In genomic region chr17:8079291-8080207, GRCh38 we compare ENCODE assay signal across 9 cellular contexts. TPM values are rescaled to one million over a fixed set of nuclear protein-coding genes. Genes with fewer than 3 reads are reported as not detected.
DNase-seq lines count a peak whose midpoint lies in the region; ATAC-seq and TF ChIP-seq lines count a peak whose summit lies in the region.
"Had no signal": no experiment of that assay in that cellular context is flagged by ENCODE, and none has a peak within 500 bp of the region (broad histone marks: within the 10 kb centered on the region; RNA-seq: fewer than 3 reads in every experiment).

No MANE protein-coding gene starts in this region.

- H3K9me3 ChIP-seq in right lobe of liver = no peaks in the 10 kb centered on the region

- no peak for TF ChIP-seq POLR2A in right lobe of liver (IDR thresholded peaks at IDR 0.05)

- peaks cover 18% of the 10 kb centered on the region for H3K4me1 Mint-ChIP-seq in activated CD4-positive, alpha-beta T cell treated with anti-CD3 and anti-CD28 coated beads, Interleukin-2, amount 10 ng/mL, durations not matched to agents 7 days and 5 days

- POLR2A ChIA-PET in activated CD4-positive, alpha-beta T cell treated with anti-CD3 and anti-CD28 coated beads, Interleukin-2, amount 10 ng/mL, durations not matched to agents 7 days and 5 days (lab: Charles Lee) = interaction anchor here (0.5 kb wide), 1 partner anchor 162 kb away, joined by 4 read pairs; no protein-coding TSS in a partner anchor

- TF ChIP-seq CTCF in right lobe of liver (IDR thresholded peaks at IDR 0.05) = peak; percentile 65 to 95 (median 89)

- ATAC-seq in HG02642 (IDR thresholded peaks at IDR 0.05; ENCODE audit: poor library complexity, unreplicated experiment) = peak; percentile 74
- peak; percentile 80 to 94 (median 92) for ATAC-seq in right lobe of liver
- ATAC-seq in HG02840 (IDR thresholded peaks at IDR 0.05; ENCODE audit: low FRiP score, unreplicated experiment) = no peak

- H3K27ac ChIP-seq in right lobe of liver = no peak overlapping the region
- H3K27ac ChIP-seq: epithelial cell of prostate had no signal

- H3K36me3 Mint-ChIP-seq in activated CD4-positive, alpha-beta T cell treated with anti-CD3 and anti-CD28 coated beads, Interleukin-2, amount 10 ng/mL, durations not matched to agents 7 days and 5 days (ENCODE audit: low read depth) = no peaks in the 10 kb centered on the region

- peak overlapping the region; percentile 83 for H3K27ac Mint-ChIP-seq in activated CD4-positive, alpha-beta T cell treated with anti-CD3 and anti-CD28 coated beads, Interleukin-2, amount 10 ng/mL, durations not matched to agents 7 days and 5 days

- no peaks in the 10 kb centered on the region for H3K36me3 ChIP-seq in right lobe of liver

- CTCF ChIA-PET in activated CD4-positive, alpha-beta T cell treated with anti-CD3 and anti-CD28 coated beads, Interleukin-2, amount 10 ng/mL, durations not matched to agents 7 days and 5 days (lab: Charles Lee) = interaction anchor here (0.7 to 1.8 kb wide), 15 partner anchors 10 to 304 kb away, joined by 3 to 8 read pairs (median 3); no protein-coding TSS in a partner anchor

- intact Hi-C loops in right lobe of liver (cut with DNase I) = no loop called here

- peak; percentile 89 for DNase-seq in DMS53 (lab: John Stamatoyannopoulos, UW)
- peak; percentile 80 for DNase-seq in NCI-H345 (lab: John Stamatoyannopoulos, UW)
- DNase-seq in activated CD4-positive, alpha-beta T cell treated with anti-CD3 and anti-CD28 coated beads, Interleukin-2, amount 10 ng/mL, durations not matched to agents 7 days and 5 days = peak; percentile 72
- peak; percentile 68 for DNase-seq in dermis blood vessel endothelial cell
- peak; percentile 70 to 80 (median 73) for DNase-seq in right lobe of liver
- DNase-seq in stimulated activated CD4-positive, alpha-beta T cell treated with anti-CD3 and anti-CD28 coated beads, Interleukin-4, amount 100 ng/mL, for 24 hours = peak; percentile 82

- peaks cover 0 to 11% (median 5%) of the 10 kb centered on the region in 4 donors for H3K4me1 ChIP-seq in right lobe of liver

- WGBS in right lobe of liver (ENCODE audit: insufficient coverage, low coverage, low lambda C conversion rate, missing lambda C conversion rate) = 8% methylated on average over 13 of the region's 87 CpGs

- H3K9me3 Mint-ChIP-seq in activated CD4-positive, alpha-beta T cell treated with anti-CD3 and anti-CD28 coated beads, Interleukin-2, amount 10 ng/mL, durations not matched to agents 7 days and 5 days = no peaks in the 10 kb centered on the region

- H3K27me3 ChIP-seq in right lobe of liver = peaks cover 0 to 9% of the 10 kb centered on the region in 2 donors

- peaks cover 9% of the 10 kb centered on the region for H3K27me3 Mint-ChIP-seq in activated CD4-positive, alpha-beta T cell treated with anti-CD3 and anti-CD28 coated beads, Interleukin-2, amount 10 ng/mL, durations not matched to agents 7 days and 5 days

- peak overlapping the region; percentile 18 to 31 (median 20) for H3K4me3 ChIP-seq in right lobe of liver

- peak overlapping the region; percentile 79 for H3K4me3 Mint-ChIP-seq in activated CD4-positive, alpha-beta T cell treated with anti-CD3 and anti-CD28 coated beads, Interleukin-2, amount 10 ng/mL, durations not matched to agents 7 days and 5 days

RNA-seq across cellular contexts. Expression of gene ALOX12B, which starts 8.0 kb away (rescaled TPM):
- under 1 TPM; 0.27 to 0.31 TPM for total RNA-seq in activated CD4-positive, alpha-beta T cell treated with anti-CD3 and anti-CD28 coated beads, Interleukin-2, amount 10 ng/mL, durations not matched to agents 7 days and 5 days
- total RNA-seq in dermis blood vessel endothelial cell = not detected in 2 replicates
- total RNA-seq in right lobe of liver = not detected

RNA-seq across cellular contexts. Expression of gene ALOXE3, which starts 38.8 kb away (rescaled TPM):
- total RNA-seq in activated CD4-positive, alpha-beta T cell treated with anti-CD3 and anti-CD28 coated beads, Interleukin-2, amount 10 ng/mL, durations not matched to agents 7 days and 5 days = not detected
- 0.05 TPM in 1 of 2 replicates, not detected in the other for total RNA-seq in dermis blood vessel endothelial cell
- not detected for total RNA-seq in right lobe of liver

RNA-seq across cellular contexts. Expression of gene ALOX15B, which starts 40.7 kb away (rescaled TPM):
- not detected for total RNA-seq in activated CD4-positive, alpha-beta T cell treated with anti-CD3 and anti-CD28 coated beads, Interleukin-2, amount 10 ng/mL, durations not matched to agents 7 days and 5 days
- total RNA-seq in dermis blood vessel endothelial cell = not detected in 2 replicates
- total RNA-seq in right lobe of liver = 1 to 10 TPM in 2 of 6 experiments, under 1 TPM in 4; 0.22 to 2.2 (median 0.72) TPM

RNA-seq across cellular contexts. Expression of gene HES7, which starts 44.4 kb away (rescaled TPM):
- total RNA-seq in activated CD4-positive, alpha-beta T cell treated with anti-CD3 and anti-CD28 coated beads, Interleukin-2, amount 10 ng/mL, durations not matched to agents 7 days and 5 days = under 1 TPM; 0.15 to 0.20 TPM
- total RNA-seq in dermis blood vessel endothelial cell (0.09 TPM in 1 of 2 replicates, not detected in the other), right lobe of liver (not detected)
